Comparison of ENCODE assay signal across 8 cellular contexts in genomic region chr11:73335204-73335923, GRCh38. TPM values are rescaled to one million over a fixed set of nuclear protein-coding genes. Genes with fewer than 3 reads are reported as not detected.
DNase-seq lines count a peak whose midpoint lies in the region; ATAC-seq, FAIRE-seq and TF ChIP-seq lines count a peak whose summit lies in the region.

No MANE protein-coding gene starts in this region.

- peaks cover 52% of the 10 kb centered on the region for H3K4me1 ChIP-seq in astrocyte (ENCODE audit: insufficient read depth, low read length)
- peaks cover 48% of the 10 kb centered on the region for H3K4me1 ChIP-seq in skeletal muscle satellite cell (ENCODE audit: control insufficient read depth, insufficient read depth, low read length)

- no peaks in the 10 kb centered on the region for H3K27me3 Mint-ChIP-seq in astrocyte (ENCODE audit: low read depth, unreplicated experiment)

- no peaks in the 10 kb centered on the region for H3K9me3 ChIP-seq in astrocyte (ENCODE audit: insufficient read depth, low read depth, low read length)
- no peaks in the 10 kb centered on the region for H3K9me3 ChIP-seq in skeletal muscle satellite cell (replicated peaks; ENCODE audit: low read length)

- TF ChIP-seq CTCF in GM12872 (IDR thresholded peaks at IDR 0.05; ENCODE audit: insufficient read depth, low read depth, low read length), result peak; percentile 99
- TF ChIP-seq CTCF in astrocyte (IDR thresholded peaks at IDR 0.05; ENCODE audit: insufficient read depth, low read depth, low read length), result peak; percentile 97

- no peak for FAIRE-seq in astrocyte (lab: Jason Lieb, UNC)

- H3K4me2 ChIP-seq in astrocyte (ENCODE audit: low read length), result peak overlapping the region; percentile 80
- H3K4me2 ChIP-seq in skeletal muscle satellite cell (ENCODE audit: low read length), result peak overlapping the region; percentile 75

- DNase-seq in NCI-H187 treated with DMSO at 0.1 percent for 48 hours (lab: John Stamatoyannopoulos, UW), result peak; percentile 20
- peak; percentile 82 for DNase-seq in T-helper 9 cell
- no peak for DNase-seq in astrocyte (ENCODE audit: low read depth)
- DNase-seq in hepatic stellate cell (ENCODE audit: low spot score), result peak; percentile 85

- peak overlapping the region; percentile 74 for H3K27ac ChIP-seq in astrocyte (ENCODE audit: low read depth, low read length)

- H3K27me3 ChIP-seq in astrocyte (ENCODE audit: insufficient read depth, low read length) (no peaks in the 10 kb centered on the region), skeletal muscle satellite cell (ENCODE audit: control insufficient read depth, insufficient read depth, low read length) (no peaks in the 10 kb centered on the region)

- ATAC-seq in HG03457 (IDR thresholded peaks at IDR 0.05; ENCODE audit: unreplicated experiment), result no peak
- ATAC-seq in HG02642 (IDR thresholded peaks at IDR 0.05; ENCODE audit: poor library complexity, unreplicated experiment), result no peak

- H3K4me3 ChIP-seq in astrocyte (ENCODE audit: insufficient read depth, low read depth, low read length) (no peak overlapping the region), skeletal muscle satellite cell (ENCODE audit: low read length) (peak overlapping the region; percentile 36)

- H3K36me3 ChIP-seq in astrocyte (ENCODE audit: insufficient read depth, low read length) (peaks cover 7% of the 10 kb centered on the region), skeletal muscle satellite cell (ENCODE audit: insufficient read depth, low read length) (peaks cover 2% of the 10 kb centered on the region)

- peaks cover 91% of the 10 kb centered on the region for H3K79me2 ChIP-seq in astrocyte (ENCODE audit: insufficient read depth, low read length)

- peak overlapping the region; percentile 34 for H3K4me3 Mint-ChIP-seq in astrocyte (ENCODE audit: unreplicated experiment)

- H2AFZ ChIP-seq in astrocyte (ENCODE audit: low read depth, low read length), result no peak overlapping the region

- no peaks in the 10 kb centered on the region for H3K9me3 Mint-ChIP-seq in astrocyte (ENCODE audit: unreplicated experiment)

- peak overlapping the region; percentile 53 for H3K27ac Mint-ChIP-seq in astrocyte (ENCODE audit: unreplicated experiment)

- H3K4me1 Mint-ChIP-seq in astrocyte (ENCODE audit: low read depth, unreplicated experiment), result peaks cover 57% of the 10 kb centered on the region

- H3K36me3 Mint-ChIP-seq in astrocyte (ENCODE audit: low read depth, unreplicated experiment), result peaks cover under 1% of the 10 kb centered on the region

- peaks cover 96% of the 10 kb centered on the region for H4K20me1 ChIP-seq in astrocyte (ENCODE audit: insufficient read depth, low read length)

- H3K9ac ChIP-seq in astrocyte (ENCODE audit: low read length) (peak overlapping the region; percentile 75), skeletal muscle satellite cell (ENCODE audit: low read depth, low read length) (peak overlapping the region; percentile 41)

RNA-seq across cellular contexts. Expression of gene ARHGEF17, which starts 27.3 kb away (rescaled TPM):
- total RNA-seq in astrocyte, result 59.7 and 66.4 TPM in 2 replicates
- total RNA-seq in skeletal muscle satellite cell (2012; rRNA removed), result 9.4 and 11.2 TPM in 2 replicates

RNA-seq across cellular contexts. Expression of gene RELT, which starts 40.8 kb away (rescaled TPM):
- total RNA-seq in astrocyte, result 3.6 and 5.2 TPM in 2 replicates
- 5.8 and 6.8 TPM in 2 replicates for total RNA-seq in skeletal muscle satellite cell (2012; rRNA removed)
